In genomic region chr2:75047907-75048625, GRCh38 we compare ENCODE assay signal across 12 cellular contexts.
DNase-seq lines count a peak whose midpoint lies in the region; ATAC-seq, FAIRE-seq and TF ChIP-seq lines count a peak whose summit lies in the region.
"Had no signal": no experiment of that assay in that cellular context is flagged by ENCODE, and none has a peak within 500 bp of the region (broad histone marks: within the 10 kb centered on the region; RNA-seq: fewer than 3 reads in every experiment).

No MANE protein-coding gene starts in this region.

- H3K27ac ChIP-seq in osteoblast (ENCODE audit: low read depth, low read length): no peak overlapping the region

- no peaks in the 10 kb centered on the region for H3K79me2 ChIP-seq in osteoblast (ENCODE audit: insufficient read depth, low read length)

- no peaks in the 10 kb centered on the region for H3K36me3 ChIP-seq in osteoblast (ENCODE audit: insufficient read depth, low read length)

- no peak for TF ChIP-seq CTCF in osteoblast (IDR thresholded peaks at IDR 0.05; ENCODE audit: extremely low read depth, low read depth, low read length)

- DNase-seq in Daoy (ENCODE audit: low read depth) (peak; percentile 72), NCI-H69 (lab: John Stamatoyannopoulos, UW) (peak; percentile 2), epidermal melanocyte (ENCODE audit: insufficient read length, low spot score) (peak; percentile 50), osteoblast (ENCODE audit: insufficient read length, low spot score, missing footprints) (no peak), frontal cortex (ENCODE audit: low spot score in 2 of 2) (no peak), HUDEP-2 (lab: John Stamatoyannopoulos, UW; ENCODE audit: unreplicated experiment in 76 of 76) (no peak), NCI-H526 (lab: John Stamatoyannopoulos, UW) (no peak)
- DNase-seq: activated CD8-positive, alpha-beta memory T cell treated with anti-CD3 and anti-CD28 coated beads, Interleukin-2, amount 50 U/mL, for 4 hours; DMS79; MM.1S; small intestine had no signal

- no peak for FAIRE-seq in frontal cortex (lab: Jason Lieb, UNC)
- FAIRE-seq: small intestine had no signal

- H3K9me3 ChIP-seq in osteoblast (ENCODE audit: low read depth, low read length): no peaks in the 10 kb centered on the region

- H4K20me1 ChIP-seq in osteoblast (ENCODE audit: insufficient read depth, low read length): no peaks in the 10 kb centered on the region

- TF ChIP-seq POLR2A in GM18505 (IDR thresholded peaks at IDR 0.05; ENCODE audit: borderline replicate concordance, extremely low read depth, insufficient read depth, insufficient read length): no peak

- no peak overlapping the region for H2AFZ ChIP-seq in osteoblast (ENCODE audit: low read length)

- no peak for ATAC-seq in GM18505 (IDR thresholded peaks at IDR 0.05; ENCODE audit: unreplicated experiment)

- H3K4me1 ChIP-seq in osteoblast (ENCODE audit: insufficient read depth, low read length): peaks cover 18% of the 10 kb centered on the region

- peak overlapping the region; percentile 21 for H3K4me3 ChIP-seq in osteoblast (ENCODE audit: insufficient read depth, low read length)

- H3K4me2 ChIP-seq in osteoblast (ENCODE audit: insufficient read depth, low read length): peak overlapping the region; percentile 42

- H3K27me3 ChIP-seq in osteoblast (ENCODE audit: insufficient read depth, low read length): no peaks in the 10 kb centered on the region

Comparison
In these comparisons a context has a peak if more than half of its experiments do, and no peak if none do; other contexts are left out.
1. DNase-seq: peak in Daoy (single experiment), NCI-H69 (single experiment) and epidermal melanocyte (single experiment); none in osteoblast (single experiment), frontal cortex (0 of 2), HUDEP-2 (0 of 76) and NCI-H526 (0 of 2).